1 cellular context compared by ENCODE assay signal in the genomic region with DNA sequence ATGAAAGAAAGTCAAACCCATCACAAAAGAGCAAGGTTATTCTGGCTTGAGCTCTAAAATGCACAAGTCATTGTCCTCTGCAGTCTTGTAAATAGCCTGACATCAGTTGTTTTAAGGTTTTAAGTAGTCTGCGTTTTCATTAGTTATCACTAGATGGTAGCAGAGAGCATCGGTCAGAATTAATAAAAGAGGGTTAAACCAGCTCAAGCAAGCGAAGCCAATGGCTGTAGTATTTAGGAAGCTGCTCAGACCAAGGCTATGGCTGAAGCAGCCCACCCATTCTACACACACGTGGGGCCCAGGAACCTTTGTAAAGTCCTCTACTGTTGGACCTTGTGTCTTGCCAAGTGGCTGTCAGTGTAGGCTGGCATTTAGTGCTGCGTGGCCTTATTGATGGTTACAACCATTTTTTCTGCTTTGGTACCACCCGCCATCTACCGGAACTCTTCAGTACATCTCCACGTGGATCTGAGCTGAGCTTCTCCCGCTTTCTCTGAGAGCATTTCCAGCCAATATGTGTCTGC.
TF ChIP-seq lines count a peak whose summit lies in the region.

No MANE protein-coding gene starts in this region.

TF ChIP-seq in HEK293, 187 proteins besides CTCF, POLR2A, EP300 and RAD21 (continued from another document):
- TF ChIP-seq, protein P1, sequence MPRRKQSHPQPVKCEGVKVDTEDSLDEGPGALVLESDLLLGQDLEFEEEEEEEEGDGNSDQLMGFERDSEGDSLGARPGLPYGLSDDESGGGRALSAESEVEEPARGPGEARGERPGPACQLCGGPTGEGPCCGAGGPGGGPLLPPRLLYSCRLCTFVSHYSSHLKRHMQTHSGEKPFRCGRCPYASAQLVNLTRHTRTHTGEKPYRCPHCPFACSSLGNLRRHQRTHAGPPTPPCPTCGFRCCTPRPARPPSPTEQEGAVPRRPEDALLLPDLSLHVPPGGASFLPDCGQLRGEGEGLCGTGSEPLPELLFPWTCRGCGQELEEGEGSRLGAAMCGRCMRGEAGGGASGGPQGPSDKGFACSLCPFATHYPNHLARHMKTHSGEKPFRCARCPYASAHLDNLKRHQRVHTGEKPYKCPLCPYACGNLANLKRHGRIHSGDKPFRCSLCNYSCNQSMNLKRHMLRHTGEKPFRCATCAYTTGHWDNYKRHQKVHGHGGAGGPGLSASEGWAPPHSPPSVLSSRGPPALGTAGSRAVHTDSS (tag by site-specific recombination; IDR thresholded peaks at IDR 0.05): no peak
- TF ChIP-seq, protein P2, sequence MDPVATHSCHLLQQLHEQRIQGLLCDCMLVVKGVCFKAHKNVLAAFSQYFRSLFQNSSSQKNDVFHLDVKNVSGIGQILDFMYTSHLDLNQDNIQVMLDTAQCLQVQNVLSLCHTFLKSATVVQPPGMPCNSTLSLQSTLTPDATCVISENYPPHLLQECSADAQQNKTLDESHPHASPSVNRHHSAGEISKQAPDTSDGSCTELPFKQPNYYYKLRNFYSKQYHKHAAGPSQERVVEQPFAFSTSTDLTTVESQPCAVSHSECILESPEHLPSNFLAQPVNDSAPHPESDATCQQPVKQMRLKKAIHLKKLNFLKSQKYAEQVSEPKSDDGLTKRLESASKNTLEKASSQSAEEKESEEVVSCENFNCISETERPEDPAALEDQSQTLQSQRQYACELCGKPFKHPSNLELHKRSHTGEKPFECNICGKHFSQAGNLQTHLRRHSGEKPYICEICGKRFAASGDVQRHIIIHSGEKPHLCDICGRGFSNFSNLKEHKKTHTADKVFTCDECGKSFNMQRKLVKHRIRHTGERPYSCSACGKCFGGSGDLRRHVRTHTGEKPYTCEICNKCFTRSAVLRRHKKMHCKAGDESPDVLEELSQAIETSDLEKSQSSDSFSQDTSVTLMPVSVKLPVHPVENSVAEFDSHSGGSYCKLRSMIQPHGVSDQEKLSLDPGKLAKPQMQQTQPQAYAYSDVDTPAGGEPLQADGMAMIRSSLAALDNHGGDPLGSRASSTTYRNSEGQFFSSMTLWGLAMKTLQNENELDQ (tag by site-specific recombination; IDR thresholded peaks at IDR 0.05; ENCODE audit: low read depth): no peak
- TF ChIP-seq, protein P3, sequence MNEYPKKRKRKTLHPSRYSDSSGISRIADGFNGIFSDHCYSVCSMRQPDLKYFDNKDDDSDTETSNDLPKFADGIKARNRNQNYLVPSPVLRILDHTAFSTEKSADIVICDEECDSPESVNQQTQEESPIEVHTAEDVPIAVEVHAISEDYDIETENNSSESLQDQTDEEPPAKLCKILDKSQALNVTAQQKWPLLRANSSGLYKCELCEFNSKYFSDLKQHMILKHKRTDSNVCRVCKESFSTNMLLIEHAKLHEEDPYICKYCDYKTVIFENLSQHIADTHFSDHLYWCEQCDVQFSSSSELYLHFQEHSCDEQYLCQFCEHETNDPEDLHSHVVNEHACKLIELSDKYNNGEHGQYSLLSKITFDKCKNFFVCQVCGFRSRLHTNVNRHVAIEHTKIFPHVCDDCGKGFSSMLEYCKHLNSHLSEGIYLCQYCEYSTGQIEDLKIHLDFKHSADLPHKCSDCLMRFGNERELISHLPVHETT (tag by site-specific recombination; IDR thresholded peaks at IDR 0.05): no peak
- no peak for TF ChIP-seq GFI1B (tag by site-specific recombination; IDR thresholded peaks at IDR 0.05)
- TF ChIP-seq, protein P4, sequence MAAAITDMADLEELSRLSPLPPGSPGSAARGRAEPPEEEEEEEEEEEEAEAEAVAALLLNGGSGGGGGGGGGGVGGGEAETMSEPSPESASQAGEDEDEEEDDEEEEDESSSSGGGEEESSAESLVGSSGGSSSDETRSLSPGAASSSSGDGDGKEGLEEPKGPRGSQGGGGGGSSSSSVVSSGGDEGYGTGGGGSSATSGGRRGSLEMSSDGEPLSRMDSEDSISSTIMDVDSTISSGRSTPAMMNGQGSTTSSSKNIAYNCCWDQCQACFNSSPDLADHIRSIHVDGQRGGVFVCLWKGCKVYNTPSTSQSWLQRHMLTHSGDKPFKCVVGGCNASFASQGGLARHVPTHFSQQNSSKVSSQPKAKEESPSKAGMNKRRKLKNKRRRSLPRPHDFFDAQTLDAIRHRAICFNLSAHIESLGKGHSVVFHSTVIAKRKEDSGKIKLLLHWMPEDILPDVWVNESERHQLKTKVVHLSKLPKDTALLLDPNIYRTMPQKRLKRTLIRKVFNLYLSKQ (tag by site-specific recombination; IDR thresholded peaks at IDR 0.05; ENCODE audit: borderline replicate concordance): no peak
- no peak for TF ChIP-seq PRDM1 (tag by site-specific recombination; IDR thresholded peaks at IDR 0.05)
- TF ChIP-seq ZNF549 (tag by site-specific recombination; IDR thresholded peaks at IDR 0.05): no peak
- TF ChIP-seq ZNF707 (tag by site-specific recombination; IDR thresholded peaks at IDR 0.05): no peak
- TF ChIP-seq ZNF747 (tag by site-specific recombination; IDR thresholded peaks at IDR 0.05): no peak
- TF ChIP-seq, protein P5, sequence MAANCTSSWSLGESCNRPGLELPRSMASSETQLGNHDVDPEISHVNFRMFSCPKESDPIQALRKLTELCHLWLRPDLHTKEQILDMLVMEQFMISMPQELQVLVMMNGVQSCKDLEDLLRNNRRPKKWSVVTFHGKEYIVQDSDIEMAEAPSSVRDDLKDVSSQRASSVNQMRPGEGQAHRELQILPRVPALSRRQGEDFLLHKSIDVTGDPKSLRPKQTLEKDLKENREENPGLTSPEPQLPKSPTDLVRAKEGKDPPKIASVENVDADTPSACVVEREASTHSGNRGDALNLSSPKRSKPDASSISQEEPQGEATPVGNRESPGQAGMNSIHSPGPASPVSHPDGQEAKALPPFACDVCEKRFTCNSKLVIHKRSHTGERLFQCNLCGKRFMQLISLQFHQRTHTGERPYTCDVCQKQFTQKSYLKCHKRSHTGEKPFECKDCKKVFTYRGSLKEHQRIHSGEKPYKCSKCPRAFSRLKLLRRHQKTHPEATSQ (tag by site-specific recombination; IDR thresholded peaks at IDR 0.05): no peak
- TF ChIP-seq ZNF292 (tag by site-specific recombination; IDR thresholded peaks at IDR 0.05; ENCODE audit: borderline replicate concordance, low read depth): no peak
- TF ChIP-seq ZNF596 (tag by site-specific recombination; IDR thresholded peaks at IDR 0.05): no peak
- TF ChIP-seq, protein P6, sequence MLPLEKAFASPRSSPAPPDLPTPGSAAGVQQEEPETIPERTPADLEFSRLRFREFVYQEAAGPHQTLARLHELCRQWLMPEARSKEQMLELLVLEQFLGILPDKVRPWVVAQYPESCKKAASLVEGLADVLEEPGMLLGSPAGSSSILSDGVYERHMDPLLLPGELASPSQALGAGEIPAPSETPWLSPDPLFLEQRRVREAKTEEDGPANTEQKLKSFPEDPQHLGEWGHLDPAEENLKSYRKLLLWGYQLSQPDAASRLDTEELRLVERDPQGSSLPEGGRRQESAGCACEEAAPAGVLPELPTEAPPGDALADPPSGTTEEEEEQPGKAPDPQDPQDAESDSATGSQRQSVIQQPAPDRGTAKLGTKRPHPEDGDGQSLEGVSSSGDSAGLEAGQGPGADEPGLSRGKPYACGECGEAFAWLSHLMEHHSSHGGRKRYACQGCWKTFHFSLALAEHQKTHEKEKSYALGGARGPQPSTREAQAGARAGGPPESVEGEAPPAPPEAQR (tag by site-specific recombination; IDR thresholded peaks at IDR 0.05): no peak
- TF ChIP-seq TRIM28 (IDR thresholded peaks at IDR 0.05; ENCODE audit: borderline replicate concordance, low read length): 0 out of 2 replicates have a peak, but pooled peaks have one; percentile 22
- TF ChIP-seq ZNF654 (tag by site-specific recombination; IDR thresholded peaks at IDR 0.05; ENCODE audit: low read depth): peak; percentile 74
- no peak for TF ChIP-seq ZNF571 (tag by site-specific recombination; IDR thresholded peaks at IDR 0.05)
- TF ChIP-seq, protein P7, sequence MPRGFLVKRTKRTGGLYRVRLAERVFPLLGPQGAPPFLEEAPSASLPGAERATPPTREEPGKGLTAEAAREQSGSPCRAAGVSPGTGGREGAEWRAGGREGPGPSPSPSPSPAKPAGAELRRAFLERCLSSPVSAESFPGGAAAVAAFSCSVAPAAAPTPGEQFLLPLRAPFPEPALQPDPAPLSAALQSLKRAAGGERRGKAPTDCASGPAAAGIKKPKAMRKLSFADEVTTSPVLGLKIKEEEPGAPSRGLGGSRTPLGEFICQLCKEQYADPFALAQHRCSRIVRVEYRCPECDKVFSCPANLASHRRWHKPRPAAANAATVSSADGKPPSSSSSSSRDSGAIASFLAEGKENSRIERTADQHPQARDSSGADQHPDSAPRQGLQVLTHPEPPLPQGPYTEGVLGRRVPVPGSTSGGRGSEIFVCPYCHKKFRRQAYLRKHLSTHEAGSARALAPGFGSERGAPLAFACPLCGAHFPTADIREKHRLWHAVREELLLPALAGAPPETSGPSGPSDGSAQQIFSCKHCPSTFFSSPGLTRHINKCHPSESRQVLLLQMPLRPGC (tag by site-specific recombination; IDR thresholded peaks at IDR 0.05): no peak
- TF ChIP-seq ZBTB20 (tag by site-specific recombination; IDR thresholded peaks at IDR 0.05): no peak
- TF ChIP-seq ZNF792 (tag by site-specific recombination; IDR thresholded peaks at IDR 0.05): no peak
- TF ChIP-seq, protein P8, sequence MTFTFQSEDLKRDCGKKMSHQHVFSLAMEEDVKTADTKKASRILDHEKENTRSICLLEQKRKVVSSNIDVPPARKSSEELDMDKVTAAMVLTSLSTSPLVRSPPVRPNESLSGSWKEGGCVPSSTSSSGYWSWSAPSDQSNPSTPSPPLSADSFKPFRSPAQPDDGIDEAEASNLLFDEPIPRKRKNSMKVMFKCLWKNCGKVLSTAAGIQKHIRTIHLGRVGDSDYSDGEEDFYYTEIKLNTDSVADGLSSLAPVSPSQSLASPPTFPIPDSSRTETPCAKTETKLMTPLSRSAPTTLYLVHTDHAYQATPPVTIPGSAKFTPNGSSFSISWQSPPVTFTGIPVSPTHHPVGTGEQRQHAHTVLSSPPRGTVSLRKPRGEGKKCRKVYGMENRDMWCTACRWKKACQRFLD (tag by site-specific recombination; IDR thresholded peaks at IDR 0.05): no peak
- TF ChIP-seq ZNF223 (tag by site-specific recombination; IDR thresholded peaks at IDR 0.05): no peak
- no peak for TF ChIP-seq ZNF37A (tag by site-specific recombination; IDR thresholded peaks at IDR 0.05)
- TF ChIP-seq, protein P9, sequence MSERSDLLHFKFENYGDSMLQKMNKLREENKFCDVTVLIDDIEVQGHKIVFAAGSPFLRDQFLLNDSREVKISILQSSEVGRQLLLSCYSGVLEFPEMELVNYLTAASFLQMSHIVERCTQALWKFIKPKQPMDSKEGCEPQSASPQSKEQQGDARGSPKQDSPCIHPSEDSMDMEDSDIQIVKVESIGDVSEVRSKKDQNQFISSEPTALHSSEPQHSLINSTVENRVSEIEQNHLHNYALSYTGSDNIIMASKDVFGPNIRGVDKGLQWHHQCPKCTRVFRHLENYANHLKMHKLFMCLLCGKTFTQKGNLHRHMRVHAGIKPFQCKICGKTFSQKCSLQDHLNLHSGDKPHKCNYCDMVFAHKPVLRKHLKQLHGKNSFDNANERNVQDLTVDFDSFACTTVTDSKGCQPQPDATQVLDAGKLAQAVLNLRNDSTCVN (tag by site-specific recombination; optimal IDR thresholded peaks at IDR 0.05): no peak
